Comparison of ENCODE assay signal across 19 cellular contexts in genomic region chr17:44912763-44913544, GRCh38. TPM values are rescaled to one million over a fixed set of nuclear protein-coding genes. Genes with fewer than 3 reads are reported as not detected.
A peak's percentile ranks its signal among the peaks of the same experiment; 100 is the strongest.
DNase-seq lines count a peak whose midpoint lies in the region; ATAC-seq, FAIRE-seq and TF ChIP-seq lines count a peak whose summit lies in the region.
"Had no signal": no experiment of that assay in that cellular context is flagged by ENCODE, and none has a peak within 500 bp of the region (broad histone marks: within the 10 kb centered on the region; RNA-seq: fewer than 3 reads in every experiment).

No MANE protein-coding gene starts in this region.

- H4K8ac ChIP-seq in mesenchymal stem cell (ENCODE audit: low read length) = no peak overlapping the region

- H3K9me3 Mint-ChIP-seq in MCF 10A (ENCODE audit: unreplicated experiment) = no peaks in the 10 kb centered on the region
- H3K9me3 Mint-ChIP-seq in brain = peaks cover 0 to 9% (median 0%) of the 10 kb centered on the region in 5 experiments
- H3K9me3 Mint-ChIP-seq: dendritic cell treated with granulocyte-macrophage colony-stimulating factor and Interleukin-4, amounts not matched to agents 40 ng/mL and 50 ng/mL, for 4 days had no signal

- no peak overlapping the region for H3K4ac ChIP-seq in mesenchymal stem cell (ENCODE audit: low read depth in 1 of 2, low read length in 2 of 2)

- peak overlapping the region; percentile 72 for H3K27ac Mint-ChIP-seq in MCF 10A (ENCODE audit: low read depth, unreplicated experiment)
- peak overlapping the region in 4 of 5 experiments; percentile 32 to 98 (median 84) for H3K27ac Mint-ChIP-seq in brain
- H3K27ac Mint-ChIP-seq: activated naive CD8-positive, alpha-beta T cell; dendritic cell treated with granulocyte-macrophage colony-stimulating factor and Interleukin-4, amounts not matched to agents 40 ng/mL and 50 ng/mL, for 4 days had no signal

- H3K27me3 Mint-ChIP-seq in MCF 10A (ENCODE audit: insufficient read depth, unreplicated experiment) (no peaks in the 10 kb centered on the region), brain (peaks cover 18% of the 10 kb centered on the region)

- H3K27ac ChIP-seq in mammary epithelial cell (ENCODE audit: insufficient read depth, low read depth, low read length) = no peak overlapping the region
- H3K27ac ChIP-seq in mesenchymal stem cell (ENCODE audit: low read length, poor library complexity, severe bottlenecking) = no peak overlapping the region
- peak overlapping the region; percentile 36 for H3K27ac ChIP-seq in temporal lobe (ENCODE audit: low read depth, low read length)
- H3K27ac ChIP-seq: body of pancreas, epithelial cell of prostate, foreskin keratinocyte, testis had no signal

- H3K36me3 Mint-ChIP-seq in MCF 10A (ENCODE audit: insufficient read depth, unreplicated experiment) = no peaks in the 10 kb centered on the region
- no peaks in the 10 kb centered on the region for H3K36me3 Mint-ChIP-seq in brain
- H3K36me3 Mint-ChIP-seq: activated naive CD8-positive, alpha-beta T cell had no signal

- H3K18ac ChIP-seq in mesenchymal stem cell (ENCODE audit: low read depth in 1 of 2, low read length in 2 of 2) = no peak overlapping the region

- no peak for DNase-seq in MCF 10A (ENCODE audit: unreplicated experiment)
- no peak for DNase-seq in mammary epithelial cell
- DNase-seq in mesenchymal stem cell = no peak
- no peak for DNase-seq in GM12892 (ENCODE audit: insufficient read length)
- no peak for DNase-seq in NCI-H2107 (lab: John Stamatoyannopoulos, UW)
- DNase-seq: ACHN; activated CD4-positive, alpha-beta T cell treated with anti-CD3 and anti-CD28 coated beads, Interleukin-2, amount 50 U/mL, for 1 hour; body of pancreas; foreskin keratinocyte; KBM-7; NCI-H2029 treated with DMSO at 0.1 percent for 48 hours; testis had no signal

- H3K4me1 Mint-ChIP-seq in MCF 10A (ENCODE audit: insufficient read depth, unreplicated experiment) (peaks cover 35% of the 10 kb centered on the region), brain (peaks cover 46% of the 10 kb centered on the region)

- H3K36me3 ChIP-seq in mammary epithelial cell (ENCODE audit: insufficient read depth, low read length) (no peaks in the 10 kb centered on the region), mesenchymal stem cell (ENCODE audit: control insufficient read depth in 1 of 2, insufficient read depth in 2 of 2, low read depth in 1 of 2, low read length in 2 of 2) (no peaks in the 10 kb centered on the region)

- TF ChIP-seq CTCF in MCF 10A (IDR thresholded peaks at IDR 0.05; ENCODE audit: unreplicated experiment) (no peak), mammary epithelial cell (conservative IDR thresholded peaks at IDR 0.05 in 1 of 2, IDR thresholded peaks at IDR 0.05 in 1 of 2; ENCODE audit: extremely low read depth in 1 of 2, insufficient read depth in 1 of 2, low read depth in 1 of 2, low read length in 2 of 2) (no peak), brain (conservative IDR thresholded peaks at IDR 0.05) (no peak)

- peak overlapping the region; percentile 64 for H4K91ac ChIP-seq in mesenchymal stem cell (ENCODE audit: low read length)

- no peak overlapping the region for H3K14ac ChIP-seq in mesenchymal stem cell (ENCODE audit: low read length in 2 of 2)

- intact Hi-C loops in MCF 10A (cut with micrococcal nuclease) = no loop called here
- intact Hi-C loops in mammary epithelial cell (cut with micrococcal nuclease) = no loop called here

- H2BK120ac ChIP-seq in mesenchymal stem cell (ENCODE audit: low read depth, low read length) = no peak overlapping the region

- H3K79me2 ChIP-seq in mammary epithelial cell (ENCODE audit: insufficient read depth, low read length) = no peaks in the 10 kb centered on the region

- H3K4me3 ChIP-seq in mammary epithelial cell (replicated peaks in 1 of 3; ENCODE audit: insufficient read depth in 1 of 3, low read depth in 2 of 3, low read length in 3 of 3) (no peak overlapping the region), mesenchymal stem cell (ENCODE audit: insufficient read depth in 1 of 2, low read depth in 1 of 2, low read length in 2 of 2) (no peak overlapping the region)
- H3K4me3 ChIP-seq: body of pancreas, testis had no signal

- peaks cover 1% of the 10 kb centered on the region for H3K79me1 ChIP-seq in mesenchymal stem cell (replicated peaks; ENCODE audit: low read length, poor library complexity, severe bottlenecking)

- H3K9ac ChIP-seq in mammary epithelial cell (ENCODE audit: insufficient read depth, low read length) = no peak overlapping the region
- no peak overlapping the region for H3K9ac ChIP-seq in mesenchymal stem cell (ENCODE audit: low read length)

- H3K9me3 ChIP-seq in mammary epithelial cell (replicated peaks; ENCODE audit: insufficient read depth, low read length) = no peaks in the 10 kb centered on the region
- no peaks in the 10 kb centered on the region for H3K9me3 ChIP-seq in mesenchymal stem cell (ENCODE audit: control insufficient read depth, low read length)
- H3K9me3 ChIP-seq: body of pancreas, testis had no signal

- in situ Hi-C loops in mammary epithelial cell (cut with MboI; ENCODE audit: low sequenced_read_pairs in 2 of 2) = no loop called here

- no peak overlapping the region for H2BK12ac ChIP-seq in mesenchymal stem cell (ENCODE audit: low read length in 2 of 2)

- no peak overlapping the region for H3K4me2 ChIP-seq in mammary epithelial cell (ENCODE audit: insufficient read depth, low read depth, low read length)
- no peak overlapping the region for H3K4me2 ChIP-seq in mesenchymal stem cell (ENCODE audit: low read length, poor library complexity, severe bottlenecking)

- H2AFZ ChIP-seq in mammary epithelial cell (ENCODE audit: low read depth, low read length) = no peak overlapping the region
- no peak overlapping the region for H2AFZ ChIP-seq in mesenchymal stem cell (ENCODE audit: low read depth, low read length)

- H3K4me1 ChIP-seq in mammary epithelial cell (ENCODE audit: insufficient read depth, low read length) = peaks cover 38% of the 10 kb centered on the region
- peaks cover 44% of the 10 kb centered on the region for H3K4me1 ChIP-seq in mesenchymal stem cell (ENCODE audit: control insufficient read depth, insufficient read depth, low read depth, low read length)

- 94% methylated on average over 14 of the region's 14 CpGs for WGBS in mammary epithelial cell (ENCODE audit: low coverage, missing lambda C conversion rate)
- 91% methylated on average over 14 of the region's 14 CpGs for WGBS in mesenchymal stem cell

- no peaks in the 10 kb centered on the region for H3K27me3 ChIP-seq in mammary epithelial cell (ENCODE audit: insufficient read depth, low read length)
- peaks cover 0 to 38% of the 10 kb centered on the region in 2 experiments for H3K27me3 ChIP-seq in mesenchymal stem cell (ENCODE audit: control insufficient read depth in 1 of 2, insufficient read depth in 1 of 2, low read length in 2 of 2)
- H3K27me3 ChIP-seq: body of pancreas, foreskin keratinocyte, testis had no signal

- H4K20me1 ChIP-seq in mammary epithelial cell (ENCODE audit: insufficient read depth, low read length) = no peaks in the 10 kb centered on the region

- H2BK5ac ChIP-seq in mesenchymal stem cell (ENCODE audit: low read depth, low read length, poor library complexity, severe bottlenecking) = no peak overlapping the region

- ATAC-seq in HG02798 (IDR thresholded peaks at IDR 0.05; ENCODE audit: poor library complexity, unreplicated experiment) = no peak
- ATAC-seq: body of pancreas, foreskin keratinocyte had no signal

- H2AK5ac ChIP-seq in mesenchymal stem cell (ENCODE audit: low read length, severe bottlenecking) = no peak overlapping the region

- no peak overlapping the region for H2BK15ac ChIP-seq in mesenchymal stem cell (ENCODE audit: low read depth, poor library complexity, severe bottlenecking)

- CTCF ChIA-PET in MCF 10A (lab: Yijun Ruan, JAX) (interaction anchor here (2.0 to 3.7 kb wide), 2 partner anchors 12 to 108 kb away, joined by 13 to 15 read pairs; no protein-coding TSS in a partner anchor), mammary epithelial cell (lab: Charles Lee; ENCODE audit: low non-redundant PET) (no interaction called here)

- POLR2A ChIA-PET in MCF 10A (lab: Yijun Ruan, JAX) = interaction anchor here (0.6 to 0.8 kb wide), 3 partner anchors 10 to 19 kb away, joined by 3 read pairs; partner anchors contain the start of gene EFTUD2

- no TSS peak for BruUV-seq in MCF 10A (replicated peaks; lab: Mats Ljungman, UMichigan)
- no TSS peak for BruUV-seq in mammary epithelial cell (replicated peaks; lab: Mats Ljungman, UMichigan)

- TF ChIP-seq POLR2A in GM12892 (IDR thresholded peaks at IDR 0.05; ENCODE audit: low read depth, low read length) = no peak

- H3K23ac ChIP-seq in mesenchymal stem cell (ENCODE audit: low read length in 2 of 2) = no peak overlapping the region

- H3K4me3 Mint-ChIP-seq in MCF 10A (ENCODE audit: unreplicated experiment) (no peak overlapping the region), brain (peak overlapping the region in 3 of 5 experiments; percentile 17 to 86 (median 84))
- H3K4me3 Mint-ChIP-seq: activated naive CD8-positive, alpha-beta T cell; dendritic cell treated with granulocyte-macrophage colony-stimulating factor and Interleukin-4, amounts not matched to agents 40 ng/mL and 50 ng/mL, for 4 days had no signal

- dilution Hi-C loops in mammary epithelial cell (cut with HindIII; ENCODE audit: low sequenced_read_pairs) = no loop called here

- FAIRE-seq in GM12892 (lab: Jason Lieb, UNC) = no peak

RNA-seq across cellular contexts. Expression of gene GFAP, which starts 2.3 kb away (rescaled TPM):
- total RNA-seq in MCF 10A (2022) (not detected in 2 replicates), mammary epithelial cell (under 1 TPM in 1 of 2 donors, not detected in 1; 0.83 TPM), temporal lobe (299 TPM)
- polyA plus RNA-seq in mammary epithelial cell (not detected), brain (ENCODE audit: insufficient read depth, low read depth, low replicate concordance) (4,939 TPM)
- polyA minus RNA-seq in mammary epithelial cell = not detected
- 0.68 TPM for polyA plus RNA-seq in mesenchymal stem cell (2013, experiment 1 of 2)
- polyA plus RNA-seq in mesenchymal stem cell (2013, experiment 2 of 2) = 0.49 TPM
- polyA plus RNA-seq in GM12892 (2012; ENCODE audit: missing spikeins) = 0.19 TPM
- total RNA-seq: kidney epithelial cell had no signal

RNA-seq across cellular contexts. Expression of gene EFTUD2, which starts 13.7 kb away (rescaled TPM):
- total RNA-seq in MCF 10A (2022) (119 and 125 TPM in 2 replicates), mammary epithelial cell (100 to 1,000 TPM in 1 of 2 donors, 10 to 100 TPM in 1; 85.4 to 106 TPM), temporal lobe (91.7 TPM)
- polyA plus RNA-seq in mammary epithelial cell (105 TPM), brain (ENCODE audit: insufficient read depth, low read depth, low replicate concordance) (95.8 TPM)
- 485 TPM for polyA minus RNA-seq in mammary epithelial cell
- 49.3 TPM for polyA plus RNA-seq in mesenchymal stem cell (2013, experiment 1 of 2)
- polyA plus RNA-seq in mesenchymal stem cell (2013, experiment 2 of 2) = 53.4 TPM
- 76.9 TPM for polyA plus RNA-seq in GM12892 (2012; ENCODE audit: missing spikeins)

RNA-seq across cellular contexts. Expression of gene KIF18B, which starts 34.6 kb away (rescaled TPM):
- total RNA-seq in MCF 10A (2022) (11.2 and 17.5 TPM in 2 replicates), mammary epithelial cell (10 to 100 TPM in 1 of 2 donors, under 1 TPM in 1; under 0.01 to 25.2 TPM), temporal lobe (0.25 TPM)
- polyA plus RNA-seq in mammary epithelial cell (20.9 TPM), brain (ENCODE audit: insufficient read depth, low read depth, low replicate concordance) (10.9 TPM)
- 28.8 TPM for polyA minus RNA-seq in mammary epithelial cell
- polyA plus RNA-seq in mesenchymal stem cell (2013, experiment 1 of 2) = 1.9 TPM
- polyA plus RNA-seq in mesenchymal stem cell (2013, experiment 2 of 2) = 1.6 TPM
- polyA plus RNA-seq in GM12892 (2012; ENCODE audit: missing spikeins) = 9.7 TPM

RNA-seq across cellular contexts. Expression of gene C1QL1, which starts 55.1 kb away (rescaled TPM):
- 0.56 and 0.96 TPM in 2 replicates for total RNA-seq in MCF 10A (2022)
- under 1 TPM in 1 of 2 donors, not detected in 1; 0.54 TPM for total RNA-seq in mammary epithelial cell
- 1.9 TPM for polyA plus RNA-seq in mammary epithelial cell
- not detected for polyA minus RNA-seq in mammary epithelial cell
- polyA plus RNA-seq in brain (ENCODE audit: insufficient read depth, low read depth, low replicate concordance) = 47.6 TPM
- polyA plus RNA-seq in mesenchymal stem cell (2013, experiment 1 of 2) = 9.0 TPM
- 9.5 TPM for polyA plus RNA-seq in mesenchymal stem cell (2013, experiment 2 of 2)
- 2.7 TPM for total RNA-seq in temporal lobe
- polyA plus RNA-seq in GM12892 (2012; ENCODE audit: missing spikeins) = not detected

Comparison
In these comparisons a context has a peak if more than half of its experiments do, and no peak if none do; other contexts are left out.
1. RNA of gene GFAP, which starts 2.3 kb away (total RNA-seq): 299 TPM in temporal lobe (single experiment); 0.83 TPM in mammary epithelial cell and not detected in MCF 10A; every median in the first group is over 100 times any median in the second.